Comparison of ENCODE assay signal across 2 cellular contexts in the genomic region with DNA sequence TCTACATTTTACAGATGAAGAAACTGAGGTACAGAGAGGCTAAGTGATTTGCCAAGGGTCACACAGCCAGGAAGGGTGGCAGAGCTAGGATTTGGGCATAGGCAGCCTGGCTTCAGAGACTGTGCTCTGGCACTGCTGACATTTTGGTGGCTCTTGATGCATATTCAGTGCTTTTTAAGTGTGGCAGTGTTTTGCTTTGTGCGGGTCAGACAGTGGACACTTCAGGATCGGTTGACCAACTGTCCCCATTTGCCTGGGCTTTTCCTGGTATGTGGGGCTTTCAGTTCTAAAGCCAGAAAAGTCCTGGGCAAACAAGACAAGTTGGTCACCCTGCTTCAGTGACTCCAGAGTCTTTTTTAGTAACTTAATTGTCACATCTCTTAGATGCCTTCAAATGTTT.
TF ChIP-seq lines count a peak whose summit lies in the region.

No MANE protein-coding gene starts in this region.

TF ChIP-seq in GM12891, 5 proteins besides CTCF, POLR2A, EP300 and RAD21:
- TF ChIP-seq POLR2AphosphoS5 (IDR thresholded peaks at IDR 0.05; ENCODE audit: low read depth, low read length) (no peak), SPI1 (IDR thresholded peaks at IDR 0.05; ENCODE audit: low read depth, low read length) (no peak), POU2F2 (IDR thresholded peaks at IDR 0.05; ENCODE audit: low read depth, low read length) (no peak), TAF1 (IDR thresholded peaks at IDR 0.05; ENCODE audit: low read depth, low read length) (no peak), PAX5 (IDR thresholded peaks at IDR 0.05; ENCODE audit: insufficient read depth, low read length, severe bottlenecking) (no peak)

TF ChIP-seq in HepG2, 621 proteins besides CTCF, POLR2A, EP300 and RAD21:
- peak; percentile 45; the same call in 1 of the 2 replicates for TF ChIP-seq ZNF768 (CRISPR knock-in tag; IDR thresholded peaks at IDR 0.05)
- TF ChIP-seq, protein P1, sequence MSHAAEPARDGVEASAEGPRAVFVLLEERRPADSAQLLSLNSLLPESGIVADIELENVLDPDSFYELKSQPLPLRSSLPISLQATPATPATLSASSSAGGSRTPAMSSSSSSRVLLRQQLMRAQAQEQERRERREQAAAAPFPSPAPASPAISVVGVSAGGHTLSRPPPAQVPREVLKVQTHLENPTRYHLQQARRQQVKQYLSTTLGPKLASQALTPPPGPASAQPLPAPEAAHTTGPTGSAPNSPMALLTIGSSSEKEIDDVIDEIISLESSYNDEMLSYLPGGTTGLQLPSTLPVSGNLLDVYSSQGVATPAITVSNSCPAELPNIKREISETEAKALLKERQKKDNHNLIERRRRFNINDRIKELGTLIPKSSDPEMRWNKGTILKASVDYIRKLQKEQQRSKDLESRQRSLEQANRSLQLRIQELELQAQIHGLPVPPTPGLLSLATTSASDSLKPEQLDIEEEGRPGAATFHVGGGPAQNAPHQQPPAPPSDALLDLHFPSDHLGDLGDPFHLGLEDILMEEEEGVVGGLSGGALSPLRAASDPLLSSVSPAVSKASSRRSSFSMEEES (CRISPR knock-in tag; IDR thresholded peaks at IDR 0.05) = no peak
TF ChIP-seq in HepG2: peak in this region for 1.
